Comparison of ENCODE assay signal across 25 cellular contexts in genomic region chr9:122116040-122116439, GRCh38. TPM values are rescaled to one million over a fixed set of nuclear protein-coding genes. Genes with fewer than 3 reads are reported as not detected.
"Had no signal": no experiment of that assay in that cellular context is flagged by ENCODE, and none has a peak within 500 bp of the region (broad histone marks: within the 10 kb centered on the region; RNA-seq: fewer than 3 reads in every experiment).

No MANE protein-coding gene starts in this region.

- H3K4me3 ChIP-seq: breast epithelium, left ventricle myocardium inferior, tibial nerve, uterus had no signal

- H3K4me1 Mint-ChIP-seq: activated CD4-positive, alpha-beta T cell treated with anti-CD3 and anti-CD28 coated beads, Interleukin-2, amount 10 ng/mL, durations not matched to agents 7 days and 5 days; activated naive CD8-positive, alpha-beta T cell treated with anti-CD3 and anti-CD28 coated beads, Interleukin-2, amount 50 U/mL, for 24 hours; memory B cell; natural killer cell had no signal

- H3K27ac Mint-ChIP-seq: activated CD4-positive, alpha-beta T cell treated with anti-CD3 and anti-CD28 coated beads, Interleukin-2, amount 10 ng/mL, durations not matched to agents 7 days and 5 days; activated naive CD4-positive, alpha-beta T cell treated with anti-CD3 and anti-CD28 coated beads for 36 hours; activated naive CD8-positive, alpha-beta T cell treated with anti-CD3 and anti-CD28 coated beads, Interleukin-2, amount 50 U/mL, for 24 hours; memory B cell; natural killer cell; progenitor cell of endocrine pancreas; T-helper 2 cell treated with Interferon-gamma antibody and Interleukin-4, amounts not matched to agents 5 μg/mL and 100 μg/mL, for 36 hours had no signal

- H3K4me1 ChIP-seq: breast epithelium, left ventricle myocardium inferior, tibial nerve, uterus had no signal

- H3K9me3 ChIP-seq: breast epithelium, left ventricle myocardium inferior, tibial nerve, uterus had no signal

- H3K9me3 Mint-ChIP-seq: activated CD4-positive, alpha-beta T cell treated with anti-CD3 and anti-CD28 coated beads, Interleukin-2, amount 10 ng/mL, durations not matched to agents 7 days and 5 days; activated naive CD8-positive, alpha-beta T cell treated with anti-CD3 and anti-CD28 coated beads, Interleukin-2, amount 50 U/mL, for 24 hours; memory B cell; natural killer cell; T-helper 2 cell treated with Interferon-gamma antibody and Interleukin-4, amounts not matched to agents 5 μg/mL and 100 μg/mL, for 36 hours had no signal

- H3K27me3 Mint-ChIP-seq: activated CD4-positive, alpha-beta T cell treated with anti-CD3 and anti-CD28 coated beads, Interleukin-2, amount 10 ng/mL, durations not matched to agents 7 days and 5 days; activated naive CD8-positive, alpha-beta T cell treated with anti-CD3 and anti-CD28 coated beads, Interleukin-2, amount 50 U/mL, for 24 hours had no signal

- DNase-seq: activated CD4-positive, alpha-beta T cell treated with anti-CD3 and anti-CD28 coated beads, Interleukin-2, amount 10 ng/mL, durations not matched to agents 7 days and 5 days; activated CD8-positive, alpha-beta memory T cell treated with anti-CD3 and anti-CD28 coated beads for 24 hours; activated naive CD4-positive, alpha-beta T cell treated with anti-CD3 and anti-CD28 coated beads for 36 hours; activated naive CD8-positive, alpha-beta T cell treated with anti-CD3 and anti-CD28 coated beads, Interleukin-2, amount 50 U/mL, for 24 hours; cerebellar nuclear complex; effector CD8-positive, alpha-beta T cell; foreskin melanocyte; head of caudate nucleus; left ventricle myocardium inferior; natural killer cell; nucleus accumbens; right cardiac atrium; small intestine; stimulated activated CD4-positive, alpha-beta T cell treated with anti-CD3 and anti-CD28 coated beads, Interleukin-4, amount 100 ng/mL, for 24 hours; stimulated activated naive CD4-positive, alpha-beta T cell; substantia nigra; uterus had no signal

- H3K36me3 ChIP-seq: breast epithelium, left ventricle myocardium inferior, tibial nerve, uterus had no signal

- H3K4me3 Mint-ChIP-seq: activated CD4-positive, alpha-beta T cell treated with anti-CD3 and anti-CD28 coated beads, Interleukin-2, amount 10 ng/mL, durations not matched to agents 7 days and 5 days; activated naive CD4-positive, alpha-beta T cell treated with anti-CD3 and anti-CD28 coated beads for 36 hours; activated naive CD8-positive, alpha-beta T cell treated with anti-CD3 and anti-CD28 coated beads, Interleukin-2, amount 50 U/mL, for 24 hours; memory B cell; natural killer cell; T-helper 2 cell treated with Interferon-gamma antibody and Interleukin-4, amounts not matched to agents 5 μg/mL and 100 μg/mL, for 36 hours had no signal

- H3K27me3 ChIP-seq: breast epithelium, uterus had no signal

- H3K27ac ChIP-seq: breast epithelium, epithelial cell of prostate, left ventricle myocardium inferior, tibial nerve, uterus had no signal

- H3K36me3 Mint-ChIP-seq: memory B cell, natural killer cell had no signal

RNA-seq across cellular contexts. Expression of gene MORN5, which starts 43.7 kb away (rescaled TPM):
- total RNA-seq: activated CD4-positive, alpha-beta T cell treated with anti-CD3 and anti-CD28 coated beads, Interleukin-2, amount 10 ng/mL, durations not matched to agents 7 days and 5 days; activated naive CD4-positive, alpha-beta T cell treated with anti-CD3 and anti-CD28 coated beads for 36 hours; aorta; breast epithelium; left ventricle myocardium inferior; natural killer cell; right cardiac atrium had no signal
- polyA plus RNA-seq: aorta, fibroblast of lung, small intestine had no signal
